1 cellular context compared by ENCODE assay signal in genomic region chr6:10771371-10771894, GRCh38.
TF ChIP-seq lines count a peak whose summit lies in the region.

No MANE protein-coding gene starts in this region.

TF ChIP-seq in GM23338, 12 proteins besides CTCF, POLR2A, EP300 and RAD21 (continued from another document):
- TF ChIP-seq ZNF462 (CRISPR knock-in tag; IDR thresholded peaks at IDR 0.05) (no peak), CREB1 (CRISPR knock-in tag; IDR thresholded peaks at IDR 0.05; ENCODE audit: low read depth) (no peak), REST (IDR thresholded peaks at IDR 0.05; ENCODE audit: unreplicated experiment) (no peak), POLR2AphosphoS5 (IDR thresholded peaks at IDR 0.05; ENCODE audit: low read depth) (no peak), ZNF114 (CRISPR knock-in tag; IDR thresholded peaks at IDR 0.05) (no peak), ZNF331 (CRISPR knock-in tag; IDR thresholded peaks at IDR 0.05; ENCODE audit: low read depth) (no peak), JUNB (IDR thresholded peaks at IDR 0.05; ENCODE audit: unreplicated experiment) (no peak), NANOG (IDR thresholded peaks at IDR 0.05; ENCODE audit: borderline replicate concordance) (no peak), STAT1 (IDR thresholded peaks at IDR 0.05; ENCODE audit: unreplicated experiment) (no peak), EZH2 (IDR thresholded peaks at IDR 0.05; ENCODE audit: low read depth, unreplicated experiment) (no peak)
